Comparison of ENCODE assay signal across 8 cellular contexts in the genomic region with DNA sequence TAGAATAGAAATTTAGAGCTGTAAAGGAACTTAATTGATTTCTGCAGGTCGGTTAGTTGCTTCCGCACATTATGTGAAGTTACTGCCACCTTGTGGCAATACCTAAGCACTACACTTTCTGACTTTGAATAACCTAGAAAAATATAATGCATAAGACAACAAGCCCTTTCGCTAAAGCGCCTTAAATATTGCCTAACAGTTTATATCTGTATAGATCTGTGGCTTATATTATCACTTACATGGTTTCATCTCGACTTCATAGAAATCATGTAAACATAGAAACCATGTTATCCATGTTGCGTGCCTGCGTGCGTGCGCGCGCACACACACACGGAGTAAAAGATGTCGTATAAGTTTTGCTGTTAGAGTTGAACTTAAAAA. TPM values are rescaled to one million over a fixed set of nuclear protein-coding genes. Genes with fewer than 3 reads are reported as not detected.
DNase-seq lines count a peak whose midpoint lies in the region; FAIRE-seq and TF ChIP-seq lines count a peak whose summit lies in the region.

No MANE protein-coding gene starts in this region.

- no peak for FAIRE-seq in HTR-8/SVneo (lab: Jason Lieb, UNC)

- DNase-seq in stimulated activated CD4-positive, alpha-beta T cell treated with anti-CD3 and anti-CD28 coated beads, Interleukin-4, amount 100 ng/mL, for 24 hours, result peak; percentile 61
- DNase-seq in stimulated activated CD4-positive, alpha-beta T cell treated with anti-CD3 and anti-CD28 coated beads, Interleukin-2, amount 100 ng/mL, for 48 hours, result no peak
- peak; percentile 14 for DNase-seq in HTR-8/SVneo (ENCODE audit: insufficient read length, low spot score)
- DNase-seq in astrocyte of the cerebellum (ENCODE audit: low read depth), result no peak
- DNase-seq in hepatocyte (ENCODE audit: low spot score), result peak; percentile 68
- no peak for DNase-seq in stimulated activated CD4-positive, alpha-beta T cell treated with anti-CD3 and anti-CD28 coated beads, Interleukin-12 subunit alpha, Interleukin-12 subunit beta, amount 100 ng/mL, for 4 hours

- 3% methylated on average over 13 of the region's 13 CpGs for WGBS in hepatocyte (ENCODE audit: low lambda C conversion rate, missing lambda C conversion rate)

- peak overlapping the region; percentile 57 for H3K4me2 ChIP-seq in OCI-LY3 (ENCODE audit: low read length)
- H3K4me2 ChIP-seq in hepatocyte, result peak overlapping the region; percentile 77

- H3K36me3 ChIP-seq in OCI-LY3 (replicated peaks; ENCODE audit: low read depth, low read length) (no peaks in the 10 kb centered on the region), hepatocyte (replicated peaks; ENCODE audit: insufficient read depth, low read depth) (no peaks in the 10 kb centered on the region), rectal smooth muscle tissue (ENCODE audit: control insufficient read depth, insufficient read depth, low read length) (no peaks in the 10 kb centered on the region)

- peak overlapping the region; percentile 76 for H3K4me3 ChIP-seq in OCI-LY3 (ENCODE audit: low read length)
- H3K4me3 ChIP-seq in astrocyte of the cerebellum (ENCODE audit: low read depth, low read length), result peak overlapping the region; percentile 61
- peak overlapping the region; percentile 45 for H3K4me3 ChIP-seq in hepatocyte
- peak overlapping the region; percentile 58 for H3K4me3 ChIP-seq in rectal smooth muscle tissue (ENCODE audit: low read length)

- H3K9ac ChIP-seq in OCI-LY3 (ENCODE audit: low read length) (peak overlapping the region; percentile 44), rectal smooth muscle tissue (ENCODE audit: low read length) (no peak overlapping the region)

- TF ChIP-seq CTCF in OCI-LY3 (IDR thresholded peaks at IDR 0.05; ENCODE audit: low read depth, low read length) (peak; percentile 98), astrocyte of the cerebellum (IDR thresholded peaks at IDR 0.05; ENCODE audit: low read depth, low read length, missing control alignments) (peak; percentile 74), hepatocyte (IDR thresholded peaks at IDR 0.05; ENCODE audit: poor library complexity) (peak; percentile 99)

- H2AFZ ChIP-seq in OCI-LY3 (ENCODE audit: low read depth, low read length) (peak overlapping the region; percentile 83), hepatocyte (peak overlapping the region; percentile 65)

- H3K9me2 ChIP-seq in hepatocyte (replicated peaks; ENCODE audit: insufficient read depth), result no peaks in the 10 kb centered on the region

- H3K9me3 ChIP-seq in OCI-LY3 (ENCODE audit: insufficient read depth, low read length) (no peaks in the 10 kb centered on the region), hepatocyte (ENCODE audit: low read depth) (no peaks in the 10 kb centered on the region)

- H3K79me2 ChIP-seq in OCI-LY3 (ENCODE audit: low read length) (no peaks in the 10 kb centered on the region), hepatocyte (no peaks in the 10 kb centered on the region)

- in situ Hi-C loops in astrocyte of the cerebellum (cut with HindIII; ENCODE audit: low sequenced_read_pairs), result no loop called here

- peaks cover 22% of the 10 kb centered on the region for H3K4me1 ChIP-seq in OCI-LY3 (ENCODE audit: low read length)
- H3K4me1 ChIP-seq in hepatocyte (ENCODE audit: insufficient read depth), result no peaks in the 10 kb centered on the region
- H3K4me1 ChIP-seq in rectal smooth muscle tissue (ENCODE audit: control insufficient read depth, insufficient read depth, low read length), result peaks cover 5% of the 10 kb centered on the region

- H3K27me3 ChIP-seq in OCI-LY3 (ENCODE audit: low read depth, low read length), result no peaks in the 10 kb centered on the region
- H3K27me3 ChIP-seq in hepatocyte, result no peaks in the 10 kb centered on the region
- H3K27me3 ChIP-seq in rectal smooth muscle tissue (ENCODE audit: control insufficient read depth, insufficient read depth, low read length), result no peaks in the 10 kb centered on the region

- H4K20me1 ChIP-seq in OCI-LY3 (ENCODE audit: insufficient read depth, low read length) (no peaks in the 10 kb centered on the region), hepatocyte (ENCODE audit: insufficient read depth, poor library complexity, severe bottlenecking) (no peaks in the 10 kb centered on the region)

- H3K27ac ChIP-seq in OCI-LY3 (ENCODE audit: low read length), result no peak overlapping the region
- H3K27ac ChIP-seq in hepatocyte, result peak overlapping the region; percentile 92
- H3K27ac ChIP-seq in rectal smooth muscle tissue (ENCODE audit: low read depth, low read length), result peak overlapping the region; percentile 89

RNA-seq across cellular contexts. Expression of gene IFI16, which starts 10.9 kb away (rescaled TPM):
- 22.2 and 25.1 TPM in 2 replicates for total RNA-seq in hepatocyte
- 31.8 and 35.6 TPM in 2 replicates for polyA plus RNA-seq in hepatocyte

Comparison
In these comparisons a context has a peak if more than half of its experiments do, and no peak if none do; other contexts are left out.
1. DNase-seq: peak in stimulated activated CD4-positive, alpha-beta T cell treated with anti-CD3 and anti-CD28 coated beads, Interleukin-4, amount 100 ng/mL, for 24 hours (single experiment), HTR-8/SVneo (single experiment) and hepatocyte (single experiment); none in stimulated activated CD4-positive, alpha-beta T cell treated with anti-CD3 and anti-CD28 coated beads, Interleukin-2, amount 100 ng/mL, for 48 hours (0 of 2), astrocyte of the cerebellum (single experiment) and stimulated activated CD4-positive, alpha-beta T cell treated with anti-CD3 and anti-CD28 coated beads, Interleukin-12 subunit alpha, Interleukin-12 subunit beta, amount 100 ng/mL, for 4 hours (single experiment).
2. Peak in every context shown above with its lines, with median percentiles within 50 percentile points of each other: H3K4me3 ChIP-seq and CTCF ChIP-seq.